In genomic region chr20:43942661-43943285, GRCh38 we compare ENCODE assay signal across 9 cellular contexts. TPM values are rescaled to one million over a fixed set of nuclear protein-coding genes. Genes with fewer than 3 reads are reported as not detected.
DNase-seq lines count a peak whose midpoint lies in the region; ATAC-seq, FAIRE-seq and TF ChIP-seq lines count a peak whose summit lies in the region.
"Had no signal": no experiment of that assay in that cellular context is flagged by ENCODE, and none has a peak within 500 bp of the region (broad histone marks: within the 10 kb centered on the region; RNA-seq: fewer than 3 reads in every experiment).

No MANE protein-coding gene starts in this region.

- WGBS in GM23248 (ENCODE audit: low coverage in 1 of 2, low lambda C conversion rate in 2 of 2, missing lambda C conversion rate in 2 of 2), 2 experiments = 51 to 58% methylated on average over 9 of the region's 9 CpGs
- 7% methylated on average over 9 of the region's 9 CpGs for WGBS in K562 (ENCODE audit: insufficient coverage, low coverage, missing lambda C conversion rate)

- H3K4me1 ChIP-seq in GM23248 (ENCODE audit: insufficient read depth) = peaks cover 44% of the 10 kb centered on the region
- H3K4me1 ChIP-seq in K562 (replicated peaks in 1 of 2; ENCODE audit: control insufficient read depth in 2 of 2, insufficient read depth in 2 of 2, low read length in 2 of 2) = no peaks in the 10 kb centered on the region; a peak in 1 of 5 replicates

- CTCF ChIA-PET in activated CD4-positive, alpha-beta T cell treated with anti-CD3 and anti-CD28 coated beads for 36 hours (lab: Charles Lee) = interaction anchor here (0.8 to 2.8 kb wide), 5 partner anchors 9 to 192 kb away, joined by 3 to 16 read pairs (median 4); no protein-coding TSS in a partner anchor
- CTCF ChIA-PET in K562 (lab: Yijun Ruan, JAX; ENCODE audit: low intra/inter-chr PET ratio) = no interaction called here

- peak overlapping the region; percentile 51 for H3K27ac ChIP-seq in GM23248
- H3K27ac ChIP-seq in K562 (ENCODE audit: extremely low read depth, low read depth, low read length) = no peak overlapping the region

- no peak for TF ChIP-seq POLR2A in K562 (conservative IDR thresholded peaks at IDR 0.05)

- peak; percentile 23 for FAIRE-seq in K562 (lab: Jason Lieb, UNC)
- FAIRE-seq: G401.6 had no signal

- no peaks in the 10 kb centered on the region for H3K79me2 ChIP-seq in GM23248 (ENCODE audit: insufficient read depth)
- H3K79me2 ChIP-seq in K562 (ENCODE audit: control insufficient read depth, insufficient read depth, low read length) = no peaks in the 10 kb centered on the region

- intact Hi-C loops in activated CD4-positive, alpha-beta T cell treated with anti-CD3 and anti-CD28 coated beads for 36 hours (cut with DNase I, micrococcal nuclease) = loop anchor here in 1 of 2 experiments (1.0 kb wide), 2 partner anchors 13 to 191 kb away; no protein-coding TSS in a partner anchor
- intact Hi-C loops in K562 (cut with micrococcal nuclease) = no loop called here

- H3K4me1 Mint-ChIP-seq in activated CD4-positive, alpha-beta T cell treated with anti-CD3 and anti-CD28 coated beads for 36 hours = peaks cover 69% of the 10 kb centered on the region

- peak overlapping the region; percentile 64 for H3K4me2 ChIP-seq in GM23248 (ENCODE audit: unreplicated experiment)
- no peak overlapping the region for H3K4me2 ChIP-seq in K562 (ENCODE audit: insufficient read depth, low read length)

- no peak for TF ChIP-seq RAD21 in K562 (CRISPR knock-in tag; conservative IDR thresholded peaks at IDR 0.05 in 1 of 2, IDR thresholded peaks at IDR 0.05 in 1 of 2)

- TF ChIP-seq CTCF in K562 (IDR thresholded peaks at IDR 0.05 in 2 of 3, conservative IDR thresholded peaks at IDR 0.05 in 1 of 3; ENCODE audit: insufficient read depth in 2 of 3, low read depth in 1 of 3, low read length in 3 of 3) = no peak

- H2AFZ ChIP-seq in GM23248 (no peak overlapping the region), K562 (ENCODE audit: low read depth, low read length) (no peak overlapping the region)

- peak; percentile 33 for DNase-seq in activated CD4-positive, alpha-beta T cell treated with anti-CD3 and anti-CD28 coated beads for 36 hours
- no peak for DNase-seq in activated CD4-positive, alpha-beta T cell treated with anti-CD3 and anti-CD28 coated beads, Interleukin-2, amount 50 U/mL, for 4 hours
- DNase-seq in GM23248 (peak; percentile 88), NCI-H526 treated with DMSO at 0.1 percent for 48 hours (lab: John Stamatoyannopoulos, UW) (peak; percentile 77), K562 (ENCODE audit: extremely low read depth in 1 of 4, low spot score in 3 of 4) (no peak), putamen (ENCODE audit: low spot score) (peak; percentile 29), cerebellar cortex (ENCODE audit: low spot score) (no peak), cerebellum (ENCODE audit: low spot score) (no peak)

- no peaks in the 10 kb centered on the region for H3K9me1 ChIP-seq in K562 (ENCODE audit: control insufficient read depth, insufficient read depth, low read length)

- ATAC-seq in activated CD4-positive, alpha-beta T cell treated with anti-CD3 and anti-CD28 coated beads for 36 hours = peak; percentile 70
- no peak for ATAC-seq in K562

- H3K27me3 Mint-ChIP-seq in activated CD4-positive, alpha-beta T cell treated with anti-CD3 and anti-CD28 coated beads for 36 hours = peaks cover 11% of the 10 kb centered on the region

- H3K36me3 ChIP-seq in GM23248 (ENCODE audit: low read depth) = no peaks in the 10 kb centered on the region
- H3K36me3 ChIP-seq in K562 (ENCODE audit: control insufficient read depth, insufficient read depth, low read length) = no peaks in the 10 kb centered on the region

- H3F3A ChIP-seq in GM23248 (ENCODE audit: insufficient read depth) = peaks cover 32% of the 10 kb centered on the region

- no peaks in the 10 kb centered on the region for H3K27me3 ChIP-seq in GM23248 (replicated peaks; ENCODE audit: insufficient read depth)
- H3K27me3 ChIP-seq in K562 (ENCODE audit: control insufficient read depth in 2 of 2, insufficient read depth in 2 of 2, low read length in 2 of 2) = peaks cover under 1 to 44% of the 10 kb centered on the region in 2 experiments; a peak in 3 of 5 replicates

- no peaks in the 10 kb centered on the region for H3K36me3 Mint-ChIP-seq in activated CD4-positive, alpha-beta T cell treated with anti-CD3 and anti-CD28 coated beads for 36 hours (ENCODE audit: low read depth)

- H3K9me2 ChIP-seq in GM23248 (ENCODE audit: insufficient read depth) = no peaks in the 10 kb centered on the region

- POLR2A ChIA-PET in activated CD4-positive, alpha-beta T cell treated with anti-CD3 and anti-CD28 coated beads for 36 hours (lab: Charles Lee) = interaction anchor here (0.7 to 1.1 kb wide), 5 partner anchors 13 to 192 kb away, joined by 3 to 7 read pairs (median 3); no protein-coding TSS in a partner anchor
- POLR2A ChIA-PET in K562 (lab: Yijun Ruan, JAX) = no interaction called here

- peak overlapping the region; percentile 56 for H3K27ac Mint-ChIP-seq in activated CD4-positive, alpha-beta T cell treated with anti-CD3 and anti-CD28 coated beads for 36 hours

- no peak overlapping the region for H3K4me3 ChIP-seq in GM23248
- no peak overlapping the region for H3K4me3 ChIP-seq in K562

- peaks cover 1% of the 10 kb centered on the region for H3K9me3 Mint-ChIP-seq in activated CD4-positive, alpha-beta T cell treated with anti-CD3 and anti-CD28 coated beads for 36 hours (ENCODE audit: low read depth)

- TF ChIP-seq EP300 in K562 (IDR thresholded peaks at IDR 0.05; ENCODE audit: low read length) = no peak

- BruUV-seq in K562 (replicated peaks; lab: Mats Ljungman, UMichigan) = no TSS peak

- no peaks in the 10 kb centered on the region for H3K9me3 ChIP-seq in GM23248 (ENCODE audit: low read depth)
- no peaks in the 10 kb centered on the region for H3K9me3 ChIP-seq in K562 (replicated peaks; ENCODE audit: control insufficient read depth, insufficient read depth, low read depth, low read length)

- no peak overlapping the region for H3K4me3 Mint-ChIP-seq in activated CD4-positive, alpha-beta T cell treated with anti-CD3 and anti-CD28 coated beads for 36 hours

- H3K9ac ChIP-seq in GM23248 (peak overlapping the region; percentile 59), K562 (ENCODE audit: insufficient read depth in 1 of 2, low read depth in 2 of 2, low read length in 2 of 2) (no peak overlapping the region)

- no peaks in the 10 kb centered on the region for H4K20me1 ChIP-seq in GM23248 (ENCODE audit: insufficient read depth)
- H4K20me1 ChIP-seq in K562 (replicated peaks; ENCODE audit: control insufficient read depth, insufficient read depth, low read length) = peaks cover 2% of the 10 kb centered on the region; the same call in 1 of the 2 replicates

- in situ Hi-C loops in GM23248 (cut with MboI) = no loop called here
- in situ Hi-C loops in K562 (cut with MboI) = no loop called here

TF ChIP-seq in K562, 482 proteins besides CTCF, POLR2A, EP300 and RAD21 (continues in another document):
- TF ChIP-seq, protein P1, sequence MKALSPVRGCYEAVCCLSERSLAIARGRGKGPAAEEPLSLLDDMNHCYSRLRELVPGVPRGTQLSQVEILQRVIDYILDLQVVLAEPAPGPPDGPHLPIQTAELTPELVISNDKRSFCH (CRISPR knock-in tag; IDR thresholded peaks at IDR 0.05) = no peak
- TF ChIP-seq, protein P1 (tag; IDR thresholded peaks at IDR 0.05) = no peak
- no peak for TF ChIP-seq DIDO1 (tag; IDR thresholded peaks at IDR 0.05; ENCODE audit: low read depth)
- no peak for TF ChIP-seq CBFB (CRISPR knock-in tag; IDR thresholded peaks at IDR 0.05)
- no peak for TF ChIP-seq U2AF1 (optimal IDR thresholded peaks at IDR 0.05; ENCODE audit: low read depth, low read length)
- no peak for TF ChIP-seq ZNF3 (CRISPR knock-in tag; IDR thresholded peaks at IDR 0.05)
- TF ChIP-seq BHLHE40 (IDR thresholded peaks at IDR 0.05; ENCODE audit: low read length) = no peak
- TF ChIP-seq, protein P2, sequence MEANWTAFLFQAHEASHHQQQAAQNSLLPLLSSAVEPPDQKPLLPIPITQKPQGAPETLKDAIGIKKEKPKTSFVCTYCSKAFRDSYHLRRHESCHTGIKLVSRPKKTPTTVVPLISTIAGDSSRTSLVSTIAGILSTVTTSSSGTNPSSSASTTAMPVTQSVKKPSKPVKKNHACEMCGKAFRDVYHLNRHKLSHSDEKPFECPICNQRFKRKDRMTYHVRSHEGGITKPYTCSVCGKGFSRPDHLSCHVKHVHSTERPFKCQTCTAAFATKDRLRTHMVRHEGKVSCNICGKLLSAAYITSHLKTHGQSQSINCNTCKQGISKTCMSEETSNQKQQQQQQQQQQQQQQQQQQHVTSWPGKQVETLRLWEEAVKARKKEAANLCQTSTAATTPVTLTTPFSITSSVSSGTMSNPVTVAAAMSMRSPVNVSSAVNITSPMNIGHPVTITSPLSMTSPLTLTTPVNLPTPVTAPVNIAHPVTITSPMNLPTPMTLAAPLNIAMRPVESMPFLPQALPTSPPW (CRISPR knock-in tag; IDR thresholded peaks at IDR 0.05) = no peak
- no peak for TF ChIP-seq NFATC3 (IDR thresholded peaks at IDR 0.05)

RNA-seq across cellular contexts. Expression of gene TOX2, which starts 28.1 kb away (rescaled TPM):
- 1 to 10 TPM; 1.6 to 3.0 TPM for total RNA-seq in activated CD4-positive, alpha-beta T cell treated with anti-CD3 and anti-CD28 coated beads for 36 hours
- total RNA-seq in GM23248 (2014; rRNA removed; shearing (Covaris generic)) = 0.97 and 4.3 TPM in 2 replicates
- polyA plus RNA-seq in GM23248 (2016; fragmentation: Nextera tagmentation; extraction: Ambion mirVana) (13.9 and 15.9 TPM in 2 replicates), K562 (2011; rRNA removed) (not detected in 2 replicates), K562 (2014; fragmentation: Illumina TruSeq; extraction: Trizol) (not detected in 2 replicates), K562 (2014; fragmentation: Nextera tagmentation; extraction: Ambion mirVana) (not detected), K562 (2014; rRNA removed) (not detected in 2 replicates)
- total RNA-seq in K562 (2011; cell fraction: chromatin; rRNA removed; ENCODE audit: low replicate concordance) = not detected in 2 replicates
- not detected in 2 replicates for total RNA-seq in K562 (2011; cell fraction: nucleolus; rRNA removed)
- total RNA-seq in K562 (2011; cell fraction: nucleoplasm; rRNA removed) = not detected in 2 replicates
- total RNA-seq in K562 (2014; rRNA removed) (not detected in 2 replicates), K562 (2014; rRNA removed; fragmentation: Illumina TruSeq; extraction: Trizol) (not detected in 2 replicates), K562 (2015; rRNA removed; fragmentation: Illumina TruSeq; extraction: Trizol) (not detected in 2 replicates), K562 (2021) (not detected in 2 replicates), cerebellum (0.54 TPM)
- not detected in 2 replicates for polyA plus RNA-seq in K562 (2011; cell fraction: cytosol; rRNA removed)
- not detected in 2 replicates for polyA plus RNA-seq in K562 (2011; cell fraction: nucleus; rRNA removed)
- 0.05 and 0.18 TPM in 2 replicates for polyA plus RNA-seq in K562 (2012)
- not detected in 2 replicates for polyA minus RNA-seq in K562 (2011; rRNA and poly(A)+ RNA removed)
- polyA minus RNA-seq in K562 (2011; cell fraction: cytosol; rRNA and poly(A)+ RNA removed) = not detected in 2 replicates
- not detected in 2 replicates for polyA minus RNA-seq in K562 (2011; cell fraction: nucleus; rRNA and poly(A)+ RNA removed)

Comparison
In these comparisons a context has a peak if more than half of its experiments do, and no peak if none do; other contexts are left out.
1. DNase-seq: peak in activated CD4-positive, alpha-beta T cell treated with anti-CD3 and anti-CD28 coated beads for 36 hours (single experiment), GM23248 (single experiment), NCI-H526 treated with DMSO at 0.1 percent for 48 hours (single experiment) and putamen (single experiment); none in activated CD4-positive, alpha-beta T cell treated with anti-CD3 and anti-CD28 coated beads, Interleukin-2, amount 50 U/mL, for 4 hours (0 of 2), K562 (0 of 4), cerebellar cortex (single experiment) and cerebellum (single experiment).